1 cellular context compared by ENCODE assay signal in genomic region chr9:125749951-125750655, GRCh38.
A peak's percentile ranks its signal among the peaks of the same experiment; 100 is the strongest.
TF ChIP-seq lines count a peak whose summit lies in the region.

No MANE protein-coding gene starts in this region.

TF ChIP-seq in HepG2, 621 proteins besides CTCF, POLR2A, EP300 and RAD21 (continues in another document):
- TF ChIP-seq RELA (CRISPR knock-in tag; IDR thresholded peaks at IDR 0.05) = no peak
- no peak for TF ChIP-seq SMC3 (IDR thresholded peaks at IDR 0.05; ENCODE audit: low read length)
- TF ChIP-seq, protein P1, sequence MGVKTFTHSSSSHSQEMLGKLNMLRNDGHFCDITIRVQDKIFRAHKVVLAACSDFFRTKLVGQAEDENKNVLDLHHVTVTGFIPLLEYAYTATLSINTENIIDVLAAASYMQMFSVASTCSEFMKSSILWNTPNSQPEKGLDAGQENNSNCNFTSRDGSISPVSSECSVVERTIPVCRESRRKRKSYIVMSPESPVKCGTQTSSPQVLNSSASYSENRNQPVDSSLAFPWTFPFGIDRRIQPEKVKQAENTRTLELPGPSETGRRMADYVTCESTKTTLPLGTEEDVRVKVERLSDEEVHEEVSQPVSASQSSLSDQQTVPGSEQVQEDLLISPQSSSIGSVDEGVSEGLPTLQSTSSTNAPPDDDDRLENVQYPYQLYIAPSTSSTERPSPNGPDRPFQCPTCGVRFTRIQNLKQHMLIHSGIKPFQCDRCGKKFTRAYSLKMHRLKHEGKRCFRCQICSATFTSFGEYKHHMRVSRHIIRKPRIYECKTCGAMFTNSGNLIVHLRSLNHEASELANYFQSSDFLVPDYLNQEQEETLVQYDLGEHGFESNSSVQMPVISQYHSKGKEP (CRISPR knock-in tag; IDR thresholded peaks at IDR 0.05) = no peak
- 0 out of 2 replicates have a peak, but pooled peaks have one; percentile 14 for TF ChIP-seq HDAC2 (CRISPR knock-in tag; IDR thresholded peaks at IDR 0.05)
- TF ChIP-seq THRA (CRISPR knock-in tag; IDR thresholded peaks at IDR 0.05; ENCODE audit: borderline replicate concordance) = no peak
- no peak for TF ChIP-seq RBFOX2 (IDR thresholded peaks at IDR 0.05; ENCODE audit: low read depth, low read length)
- peak; percentile 54; the same call in 1 of the 2 replicates for TF ChIP-seq ISL2 (CRISPR knock-in tag; IDR thresholded peaks at IDR 0.05)
- peak; percentile 47; the same call in 1 of the 2 replicates for TF ChIP-seq CEBPG (CRISPR knock-in tag; IDR thresholded peaks at IDR 0.05)
- no peak for TF ChIP-seq FOXA1 (IDR thresholded peaks at IDR 0.05)
- peak; percentile 64 for TF ChIP-seq FOXA1 (CRISPR knock-in tag; IDR thresholded peaks at IDR 0.05)
- TF ChIP-seq, protein P2, sequence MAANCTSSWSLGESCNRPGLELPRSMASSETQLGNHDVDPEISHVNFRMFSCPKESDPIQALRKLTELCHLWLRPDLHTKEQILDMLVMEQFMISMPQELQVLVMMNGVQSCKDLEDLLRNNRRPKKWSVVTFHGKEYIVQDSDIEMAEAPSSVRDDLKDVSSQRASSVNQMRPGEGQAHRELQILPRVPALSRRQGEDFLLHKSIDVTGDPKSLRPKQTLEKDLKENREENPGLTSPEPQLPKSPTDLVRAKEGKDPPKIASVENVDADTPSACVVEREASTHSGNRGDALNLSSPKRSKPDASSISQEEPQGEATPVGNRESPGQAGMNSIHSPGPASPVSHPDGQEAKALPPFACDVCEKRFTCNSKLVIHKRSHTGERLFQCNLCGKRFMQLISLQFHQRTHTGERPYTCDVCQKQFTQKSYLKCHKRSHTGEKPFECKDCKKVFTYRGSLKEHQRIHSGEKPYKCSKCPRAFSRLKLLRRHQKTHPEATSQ (CRISPR knock-in tag; IDR thresholded peaks at IDR 0.05; ENCODE audit: borderline replicate concordance) = peak; percentile 69; the same call in 1 of the 2 replicates
- TF ChIP-seq ZBTB21 (CRISPR knock-in tag; IDR thresholded peaks at IDR 0.05) = no peak
- no peak for TF ChIP-seq ZNF230 (CRISPR knock-in tag; IDR thresholded peaks at IDR 0.05)
- TF ChIP-seq PITX1 (CRISPR knock-in tag; IDR thresholded peaks at IDR 0.05) = peak; percentile 86
- TF ChIP-seq SOX13 (IDR thresholded peaks at IDR 0.05) = no peak
- peak in 1 of 2 experiments; percentile 57; a peak in 2 of 4 replicates for TF ChIP-seq SOX13 (CRISPR knock-in tag; conservative IDR thresholded peaks at IDR 0.05 in 1 of 2, IDR thresholded peaks at IDR 0.05 in 1 of 2)
- TF ChIP-seq NR2F2 (IDR thresholded peaks at IDR 0.05; ENCODE audit: borderline replicate concordance, low read depth) = peak; percentile 55; the same call in 1 of the 2 replicates
- TF ChIP-seq GFI1 (CRISPR knock-in tag; IDR thresholded peaks at IDR 0.05; ENCODE audit: borderline replicate concordance) = 0 out of 2 replicates have a peak, but pooled peaks have one; percentile 62
- peak; percentile 79 for TF ChIP-seq NR2F6 (IDR thresholded peaks at IDR 0.05)
- peak; percentile 58; the same call in 1 of the 2 replicates for TF ChIP-seq NR2F6 (CRISPR knock-in tag; IDR thresholded peaks at IDR 0.05)
- TF ChIP-seq, protein P3, sequence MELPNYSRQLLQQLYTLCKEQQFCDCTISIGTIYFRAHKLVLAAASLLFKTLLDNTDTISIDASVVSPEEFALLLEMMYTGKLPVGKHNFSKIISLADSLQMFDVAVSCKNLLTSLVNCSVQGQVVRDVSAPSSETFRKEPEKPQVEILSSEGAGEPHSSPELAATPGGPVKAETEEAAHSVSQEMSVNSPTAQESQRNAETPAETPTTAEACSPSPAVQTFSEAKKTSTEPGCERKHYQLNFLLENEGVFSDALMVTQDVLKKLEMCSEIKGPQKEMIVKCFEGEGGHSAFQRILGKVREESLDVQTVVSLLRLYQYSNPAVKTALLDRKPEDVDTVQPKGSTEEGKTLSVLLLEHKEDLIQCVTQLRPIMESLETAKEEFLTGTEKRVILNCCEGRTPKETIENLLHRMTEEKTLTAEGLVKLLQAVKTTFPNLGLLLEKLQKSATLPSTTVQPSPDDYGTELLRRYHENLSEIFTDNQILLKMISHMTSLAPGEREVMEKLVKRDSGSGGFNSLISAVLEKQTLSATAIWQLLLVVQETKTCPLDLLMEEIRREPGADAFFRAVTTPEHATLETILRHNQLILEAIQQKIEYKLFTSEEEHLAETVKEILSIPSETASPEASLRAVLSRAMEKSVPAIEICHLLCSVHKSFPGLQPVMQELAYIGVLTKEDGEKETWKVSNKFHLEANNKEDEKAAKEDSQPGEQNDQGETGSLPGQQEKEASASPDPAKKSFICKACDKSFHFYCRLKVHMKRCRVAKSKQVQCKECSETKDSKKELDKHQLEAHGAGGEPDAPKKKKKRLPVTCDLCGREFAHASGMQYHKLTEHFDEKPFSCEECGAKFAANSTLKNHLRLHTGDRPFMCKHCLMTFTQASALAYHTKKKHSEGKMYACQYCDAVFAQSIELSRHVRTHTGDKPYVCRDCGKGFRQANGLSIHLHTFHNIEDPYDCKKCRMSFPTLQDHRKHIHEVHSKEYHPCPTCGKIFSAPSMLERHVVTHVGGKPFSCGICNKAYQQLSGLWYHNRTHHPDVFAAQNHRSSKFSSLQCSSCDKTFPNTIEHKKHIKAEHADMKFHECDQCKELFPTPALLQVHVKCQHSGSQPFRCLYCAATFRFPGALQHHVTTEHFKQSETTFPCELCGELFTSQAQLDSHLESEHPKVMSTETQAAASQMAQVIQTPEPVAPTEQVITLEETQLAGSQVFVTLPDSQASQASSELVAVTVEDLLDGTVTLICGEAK (IDR thresholded peaks at IDR 0.05) = no peak
- TF ChIP-seq, protein P3 (CRISPR knock-in tag; IDR thresholded peaks at IDR 0.05) = no peak
- no peak for TF ChIP-seq HNRNPL (IDR thresholded peaks at IDR 0.05; ENCODE audit: low read depth, low read length)
- no peak for TF ChIP-seq ZSCAN31 (CRISPR knock-in tag; IDR thresholded peaks at IDR 0.05; ENCODE audit: low read depth)
- peak; percentile 48 for TF ChIP-seq ARID5B (CRISPR knock-in tag; IDR thresholded peaks at IDR 0.05)
- no peak for TF ChIP-seq MIER2 (CRISPR knock-in tag; IDR thresholded peaks at IDR 0.05)
- TF ChIP-seq SAP130 (CRISPR knock-in tag; IDR thresholded peaks at IDR 0.05; ENCODE audit: low read depth) = peak; percentile 47; the same call in 1 of the 2 replicates
- TF ChIP-seq KAT7 (CRISPR knock-in tag; IDR thresholded peaks at IDR 0.05; ENCODE audit: borderline replicate concordance) = no peak
- TF ChIP-seq ZIK1 (CRISPR knock-in tag; IDR thresholded peaks at IDR 0.05; ENCODE audit: borderline replicate concordance, low read depth) = no peak
- TF ChIP-seq ONECUT2 (CRISPR knock-in tag; IDR thresholded peaks at IDR 0.05) = no peak
- TF ChIP-seq TP53 (CRISPR knock-in tag; conservative IDR thresholded peaks at IDR 0.05) = no peak
- no peak for TF ChIP-seq MIXL1 (CRISPR knock-in tag; IDR thresholded peaks at IDR 0.05)
- TF ChIP-seq HMG20B (CRISPR knock-in tag; conservative IDR thresholded peaks at IDR 0.05) = 0 out of 2 replicates have a peak, but pooled peaks have one; percentile 30
- TF ChIP-seq HOMEZ (CRISPR knock-in tag; IDR thresholded peaks at IDR 0.05; ENCODE audit: low read depth) = peak; percentile 14; the same call in 1 of the 2 replicates
- TF ChIP-seq TCF7 (IDR thresholded peaks at IDR 0.05; ENCODE audit: low read depth) = peak; percentile 28; the same call in 1 of the 2 replicates
- no peak for TF ChIP-seq SATB2 (CRISPR knock-in tag; IDR thresholded peaks at IDR 0.05)
- no peak for TF ChIP-seq ZNF674 (CRISPR knock-in tag; IDR thresholded peaks at IDR 0.05; ENCODE audit: low read depth)
- TF ChIP-seq HOXA5 (CRISPR knock-in tag; IDR thresholded peaks at IDR 0.05) = no peak
- peak; percentile 72 for TF ChIP-seq FOXA3 (CRISPR knock-in tag; IDR thresholded peaks at IDR 0.05)
- no peak for TF ChIP-seq ZNF629 (CRISPR knock-in tag; conservative IDR thresholded peaks at IDR 0.05)
- TF ChIP-seq IKZF1 (IDR thresholded peaks at IDR 0.05) = no peak
- TF ChIP-seq GPBP1L1 (CRISPR knock-in tag; IDR thresholded peaks at IDR 0.05) = no peak
- TF ChIP-seq REPIN1 (CRISPR knock-in tag; IDR thresholded peaks at IDR 0.05; ENCODE audit: borderline replicate concordance, low read depth) = no peak
- no peak for TF ChIP-seq ZNF746 (CRISPR knock-in tag; IDR thresholded peaks at IDR 0.05)
